Comparison of ENCODE assay signal across 1 cellular context in genomic region chr19:58150328-58150921, GRCh38.
TF ChIP-seq lines count a peak whose summit lies in the region.

ZNF329 (minus strand) TSS chr19:58150789; CDS start chr19:58129503, 21,286 bp downstream.

TF ChIP-seq in HepG2, 621 proteins besides CTCF, POLR2A, EP300 and RAD21 (continued from another document):
- TF ChIP-seq ATF4 (CRISPR knock-in tag; IDR thresholded peaks at IDR 0.05) (no peak), DZIP1 (CRISPR knock-in tag; IDR thresholded peaks at IDR 0.05) (no peak), ZKSCAN5 (CRISPR knock-in tag; IDR thresholded peaks at IDR 0.05) (no peak), ELK4 (CRISPR knock-in tag; IDR thresholded peaks at IDR 0.05; ENCODE audit: borderline replicate concordance) (no peak)
